ENCODE assay signal across 14 cellular contexts in the genomic region with DNA sequence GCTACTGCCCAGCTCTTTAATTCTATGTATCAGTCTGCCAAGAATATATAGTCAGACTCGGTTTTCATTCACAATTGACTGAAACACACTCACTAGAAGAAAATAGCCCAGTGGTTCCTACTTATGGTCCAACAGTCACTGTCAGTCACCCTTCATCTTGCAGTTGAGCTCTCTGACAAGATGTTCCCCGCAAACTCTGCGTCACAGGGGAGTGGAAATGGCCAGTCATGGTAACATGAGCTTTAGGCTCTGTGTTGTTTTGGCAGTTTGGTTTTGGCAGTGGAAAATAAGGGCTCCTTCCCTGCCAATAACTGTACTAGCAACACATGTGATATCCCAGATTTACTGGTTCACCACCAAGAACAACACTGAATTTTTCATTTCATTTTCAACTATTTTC.
DNase-seq lines count a peak whose midpoint lies in the region; ATAC-seq and TF ChIP-seq lines count a peak whose summit lies in the region.
"Had no signal": no experiment of that assay in that cellular context is flagged by ENCODE, and none has a peak within 500 bp of the region (broad histone marks: within the 10 kb centered on the region; RNA-seq: fewer than 3 reads in every experiment).

No MANE protein-coding gene starts in this region.

- peaks cover 11% of the 10 kb centered on the region for H3K4me1 Mint-ChIP-seq in activated B cell treated with CpG ODN at 0.5 μM for 24 hours
- H3K4me1 Mint-ChIP-seq in naive thymus-derived CD4-positive, alpha-beta T cell = peaks cover 0 to 10% (median 6%) of the 10 kb centered on the region in 7 donors
- H3K4me1 Mint-ChIP-seq: activated T-helper 17 cell treated with anti-CD3 and anti-CD28 coated beads, Interleukin-2, amount 50 U/mL, for 72 hours had no signal

- no peaks in the 10 kb centered on the region for H3K9me3 ChIP-seq in prostate gland
- no peaks in the 10 kb centered on the region for H3K9me3 ChIP-seq in naive thymus-derived CD4-positive, alpha-beta T cell (ENCODE audit: control insufficient read depth in 2 of 3, low read length in 3 of 3)

- CTCF ChIA-PET in activated B cell treated with CpG ODN at 0.5 μM for 24 hours (lab: Charles Lee) = interaction anchor here (1.1 to 1.7 kb wide), 2 partner anchors 40 to 419 kb away, joined by 3 to 7 read pairs; partner anchors contain the start of gene STAM2
- CTCF ChIA-PET in naive thymus-derived CD4-positive, alpha-beta T cell (lab: Charles Lee) = no interaction called here

- TF ChIP-seq CTCF in activated B cell treated with CpG ODN at 0.5 μM for 24 hours (IDR thresholded peaks at IDR 0.05) (no peak), fibroblast of mammary gland (conservative IDR thresholded peaks at IDR 0.05; ENCODE audit: control insufficient read depth, insufficient read depth, low read depth, low read length) (no peak), prostate gland (IDR thresholded peaks at IDR 0.05) (no peak)

- DNase-seq in AG08395 (ENCODE audit: low spot score) (peak; percentile 15), activated B cell treated with CpG ODN at 0.5 μM for 24 hours (no peak), fibroblast of mammary gland (ENCODE audit: low read depth) (peak; percentile 98), prostate gland (ENCODE audit: low spot score) (peak; percentile 11), hypothalamus (lab: John Stamatoyannopoulos, UW) (no peak), OCI-M2 (lab: John Stamatoyannopoulos, UW; ENCODE audit: unreplicated experiment) (no peak), mucosa of gallbladder (ENCODE audit: low spot score) (no peak)
- no peak for DNase-seq in naive thymus-derived CD4-positive, alpha-beta T cell
- DNase-seq: DMS79 treated with DMSO at 0.1 percent for 48 hours; glutamatergic neuron; NCI-H1930; stimulated activated CD4-positive, alpha-beta T cell treated with anti-CD3 and anti-CD28 coated beads, Interleukin-4, amount 100 ng/mL, for 24 hours had no signal

- WGBS in prostate gland = 30% methylated on average over 3 of the region's 3 CpGs

- POLR2A ChIA-PET in activated B cell treated with CpG ODN at 0.5 μM for 24 hours (lab: Charles Lee) = no interaction called here
- POLR2A ChIA-PET in naive thymus-derived CD4-positive, alpha-beta T cell (lab: Charles Lee) = no interaction called here

- TF ChIP-seq POLR2A in prostate gland (IDR thresholded peaks at IDR 0.05) = no peak

- no peak overlapping the region for H3K4me3 Mint-ChIP-seq in activated B cell treated with CpG ODN at 0.5 μM for 24 hours
- peak overlapping the region in 1 of 10 donors; percentile 10 for H3K4me3 Mint-ChIP-seq in naive thymus-derived CD4-positive, alpha-beta T cell
- H3K4me3 Mint-ChIP-seq: activated T-helper 17 cell treated with anti-CD3 and anti-CD28 coated beads, Interleukin-2, amount 50 U/mL, for 72 hours had no signal

- H3K9me3 Mint-ChIP-seq in activated B cell treated with CpG ODN at 0.5 μM for 24 hours = no peaks in the 10 kb centered on the region
- peaks cover 0 to 4% (median 0%) of the 10 kb centered on the region in 11 donors for H3K9me3 Mint-ChIP-seq in naive thymus-derived CD4-positive, alpha-beta T cell
- H3K9me3 Mint-ChIP-seq: activated T-helper 17 cell treated with anti-CD3 and anti-CD28 coated beads, Interleukin-2, amount 50 U/mL, for 72 hours had no signal

- H3K27ac Mint-ChIP-seq in activated B cell treated with CpG ODN at 0.5 μM for 24 hours = peak overlapping the region; percentile 9
- no peak overlapping the region for H3K27ac Mint-ChIP-seq in naive thymus-derived CD4-positive, alpha-beta T cell

- no peaks in the 10 kb centered on the region for H3K36me3 ChIP-seq in prostate gland
- H3K36me3 ChIP-seq in naive thymus-derived CD4-positive, alpha-beta T cell (ENCODE audit: control insufficient read depth in 2 of 3, insufficient read depth in 3 of 3, low read length in 3 of 3) = no peaks in the 10 kb centered on the region

- intact Hi-C loops in activated B cell treated with CpG ODN at 0.5 μM for 24 hours (cut with micrococcal nuclease) (loop anchor here (2.0 kb wide), 1 partner anchor 18 kb away; no protein-coding TSS in a partner anchor), prostate gland (cut with DNase I) (no loop called here)
- intact Hi-C loops in naive thymus-derived CD4-positive, alpha-beta T cell (cut with micrococcal nuclease) = no loop called here

- H3K36me3 Mint-ChIP-seq in activated B cell treated with CpG ODN at 0.5 μM for 24 hours (ENCODE audit: low read depth) = no peaks in the 10 kb centered on the region
- H3K36me3 Mint-ChIP-seq in naive thymus-derived CD4-positive, alpha-beta T cell = no peaks in the 10 kb centered on the region

- no peaks in the 10 kb centered on the region for H3K27me3 ChIP-seq in prostate gland (replicated peaks; ENCODE audit: insufficient read depth)
- H3K27me3 ChIP-seq in naive thymus-derived CD4-positive, alpha-beta T cell (ENCODE audit: control insufficient read depth in 2 of 2, insufficient read depth in 2 of 2, low read length in 2 of 2) = no peaks in the 10 kb centered on the region

- peak overlapping the region; percentile 16 to 32 for H3K27ac ChIP-seq in prostate gland
- no peak overlapping the region for H3K27ac ChIP-seq in naive thymus-derived CD4-positive, alpha-beta T cell (ENCODE audit: low read depth, low read length)
- H3K27ac ChIP-seq: KMS-11 had no signal

- H3K27me3 Mint-ChIP-seq in activated B cell treated with CpG ODN at 0.5 μM for 24 hours = no peaks in the 10 kb centered on the region
- no peaks in the 10 kb centered on the region for H3K27me3 Mint-ChIP-seq in naive thymus-derived CD4-positive, alpha-beta T cell

- no peak for ATAC-seq in activated B cell treated with CpG ODN at 0.5 μM for 24 hours (ENCODE audit: low read depth)
- no peak for ATAC-seq in naive thymus-derived CD4-positive, alpha-beta T cell

- H3K4me1 ChIP-seq in prostate gland (replicated peaks) = peaks cover 3% of the 10 kb centered on the region
- H3K4me1 ChIP-seq in naive thymus-derived CD4-positive, alpha-beta T cell (ENCODE audit: control insufficient read depth in 2 of 2, insufficient read depth in 2 of 2, low read length in 2 of 2) = no peaks in the 10 kb centered on the region

- H3K4me3 ChIP-seq in fibroblast of mammary gland (ENCODE audit: control insufficient read depth, low read depth, low read length) = no peak overlapping the region
- no peak overlapping the region for H3K4me3 ChIP-seq in prostate gland
- H3K4me3 ChIP-seq in naive thymus-derived CD4-positive, alpha-beta T cell (ENCODE audit: low read length) = no peak overlapping the region

Comparison
In these comparisons a context has a peak if more than half of its experiments do, and no peak if none do; other contexts are left out.
1. DNase-seq: peak in AG08395 (single experiment), fibroblast of mammary gland (single experiment) and prostate gland (single experiment); none in activated B cell treated with CpG ODN at 0.5 μM for 24 hours (single experiment), hypothalamus (0 of 51), OCI-M2 (single experiment), mucosa of gallbladder (single experiment) and naive thymus-derived CD4-positive, alpha-beta T cell (0 of 9).